In genomic region chr15:82122754-82123400, GRCh38 we compare ENCODE assay signal across 12 cellular contexts.
DNase-seq lines count a peak whose midpoint lies in the region; FAIRE-seq and TF ChIP-seq lines count a peak whose summit lies in the region.
"Had no signal": no experiment of that assay in that cellular context is flagged by ENCODE, and none has a peak within 500 bp of the region (broad histone marks: within the 10 kb centered on the region; RNA-seq: fewer than 3 reads in every experiment).

No MANE protein-coding gene starts in this region.

- no peak overlapping the region for H3K4me3 Mint-ChIP-seq in astrocyte (ENCODE audit: unreplicated experiment)
- H3K4me3 Mint-ChIP-seq in type B pancreatic cell: no peak overlapping the region

- DNase-seq in HK-2 (ENCODE audit: unreplicated experiment) (peak; percentile 56), astrocyte (ENCODE audit: low read depth) (peak; percentile 99), kidney epithelial cell (ENCODE audit: low read depth) (peak; percentile 86), type B pancreatic cell (ENCODE audit: extremely low spot score, unreplicated experiment) (peak; percentile 20), dorsolateral prefrontal cortex (no peak), NCI-H1105 (lab: John Stamatoyannopoulos, UW) (no peak), caudate nucleus (lab: John Stamatoyannopoulos, UW) (no peak)
- DNase-seq: activated CD8-positive, alpha-beta memory T cell treated with anti-CD3 and anti-CD28 coated beads for 24 hours; NCI-H146; SHP77 treated with DMSO at 0.1 percent for 48 hours; stimulated activated naive CD4-positive, alpha-beta T cell had no signal

- no peak overlapping the region for H2AFZ ChIP-seq in astrocyte (ENCODE audit: low read depth, low read length)

- no peaks in the 10 kb centered on the region for H4K20me1 ChIP-seq in astrocyte (ENCODE audit: insufficient read depth, low read length)

- peaks cover 29% of the 10 kb centered on the region for H3K4me1 Mint-ChIP-seq in astrocyte (ENCODE audit: low read depth, unreplicated experiment)
- peaks cover 17% of the 10 kb centered on the region for H3K4me1 Mint-ChIP-seq in type B pancreatic cell (ENCODE audit: unreplicated experiment)

- peak overlapping the region; percentile 80 for H3K9ac ChIP-seq in astrocyte (ENCODE audit: low read length)

- peak overlapping the region; percentile 60 for H3K4me2 ChIP-seq in astrocyte (ENCODE audit: low read length)

- H3K36me3 ChIP-seq in astrocyte (ENCODE audit: insufficient read depth, low read length) (no peaks in the 10 kb centered on the region), kidney epithelial cell (ENCODE audit: control insufficient read depth, insufficient read depth, low read length) (no peaks in the 10 kb centered on the region)

- H3K27me3 ChIP-seq in astrocyte (ENCODE audit: insufficient read depth, low read length): no peaks in the 10 kb centered on the region
- no peaks in the 10 kb centered on the region for H3K27me3 ChIP-seq in kidney epithelial cell (ENCODE audit: control insufficient read depth, insufficient read depth, low read length)
- no peaks in the 10 kb centered on the region for H3K27me3 ChIP-seq in dorsolateral prefrontal cortex

- TF ChIP-seq CTCF in astrocyte (IDR thresholded peaks at IDR 0.05; ENCODE audit: insufficient read depth, low read depth, low read length) (no peak), kidney epithelial cell (IDR thresholded peaks at IDR 0.05; ENCODE audit: insufficient read depth, low read length, poor library complexity, severe bottlenecking) (no peak), type B pancreatic cell (conservative IDR thresholded peaks at IDR 0.05) (no peak), dorsolateral prefrontal cortex (IDR thresholded peaks at IDR 0.05 in 54 of 56, conservative IDR thresholded peaks at IDR 0.05 in 2 of 56; ENCODE audit: low read depth in 1 of 56, partially characterized antibody in 56 of 56) (no peak)

- H3K27ac Mint-ChIP-seq in astrocyte (ENCODE audit: unreplicated experiment) (peak overlapping the region; percentile 99), type B pancreatic cell (no peak overlapping the region)

- H3K36me3 Mint-ChIP-seq in astrocyte (ENCODE audit: low read depth, unreplicated experiment): peaks cover 7% of the 10 kb centered on the region
- peaks cover 11% of the 10 kb centered on the region for H3K36me3 Mint-ChIP-seq in type B pancreatic cell

- intact Hi-C loops in dorsolateral prefrontal cortex (cut with DNase I): no loop called here

- H3K9me3 ChIP-seq in astrocyte (ENCODE audit: insufficient read depth, low read depth, low read length): no peaks in the 10 kb centered on the region

- H3K27me3 Mint-ChIP-seq in astrocyte (ENCODE audit: low read depth, unreplicated experiment) (no peaks in the 10 kb centered on the region), type B pancreatic cell (no peaks in the 10 kb centered on the region)

- H3K4me1 ChIP-seq in astrocyte (ENCODE audit: insufficient read depth, low read length): peaks cover 23% of the 10 kb centered on the region

- peak overlapping the region; percentile 95 for H3K27ac ChIP-seq in astrocyte (ENCODE audit: low read depth, low read length)
- no peak overlapping the region for H3K27ac ChIP-seq in dorsolateral prefrontal cortex
- H3K27ac ChIP-seq in caudate nucleus (ENCODE audit: low read depth, low read length): no peak overlapping the region

- H3K4me3 ChIP-seq in astrocyte (ENCODE audit: insufficient read depth, low read depth, low read length) (no peak overlapping the region), kidney epithelial cell (ENCODE audit: low read depth, low read length) (no peak overlapping the region), dorsolateral prefrontal cortex (no peak overlapping the region)
- H3K4me3 ChIP-seq: skin epidermis had no signal

- no peaks in the 10 kb centered on the region for H3K79me2 ChIP-seq in astrocyte (ENCODE audit: insufficient read depth, low read length)

- no peaks in the 10 kb centered on the region for H3K9me3 Mint-ChIP-seq in astrocyte (ENCODE audit: unreplicated experiment)
- H3K9me3 Mint-ChIP-seq in type B pancreatic cell: no peaks in the 10 kb centered on the region

- peak; percentile 98 for FAIRE-seq in astrocyte (lab: Jason Lieb, UNC)

Comparison
In these comparisons a context has a peak if more than half of its experiments do, and no peak if none do; other contexts are left out.
1. DNase-seq: peak in HK-2 (single experiment), astrocyte (single experiment), kidney epithelial cell (single experiment) and type B pancreatic cell (single experiment); none in dorsolateral prefrontal cortex (0 of 10), NCI-H1105 (single experiment) and caudate nucleus (0 of 61).